Comparison of ENCODE assay signal across 21 cellular contexts in the genomic region with DNA sequence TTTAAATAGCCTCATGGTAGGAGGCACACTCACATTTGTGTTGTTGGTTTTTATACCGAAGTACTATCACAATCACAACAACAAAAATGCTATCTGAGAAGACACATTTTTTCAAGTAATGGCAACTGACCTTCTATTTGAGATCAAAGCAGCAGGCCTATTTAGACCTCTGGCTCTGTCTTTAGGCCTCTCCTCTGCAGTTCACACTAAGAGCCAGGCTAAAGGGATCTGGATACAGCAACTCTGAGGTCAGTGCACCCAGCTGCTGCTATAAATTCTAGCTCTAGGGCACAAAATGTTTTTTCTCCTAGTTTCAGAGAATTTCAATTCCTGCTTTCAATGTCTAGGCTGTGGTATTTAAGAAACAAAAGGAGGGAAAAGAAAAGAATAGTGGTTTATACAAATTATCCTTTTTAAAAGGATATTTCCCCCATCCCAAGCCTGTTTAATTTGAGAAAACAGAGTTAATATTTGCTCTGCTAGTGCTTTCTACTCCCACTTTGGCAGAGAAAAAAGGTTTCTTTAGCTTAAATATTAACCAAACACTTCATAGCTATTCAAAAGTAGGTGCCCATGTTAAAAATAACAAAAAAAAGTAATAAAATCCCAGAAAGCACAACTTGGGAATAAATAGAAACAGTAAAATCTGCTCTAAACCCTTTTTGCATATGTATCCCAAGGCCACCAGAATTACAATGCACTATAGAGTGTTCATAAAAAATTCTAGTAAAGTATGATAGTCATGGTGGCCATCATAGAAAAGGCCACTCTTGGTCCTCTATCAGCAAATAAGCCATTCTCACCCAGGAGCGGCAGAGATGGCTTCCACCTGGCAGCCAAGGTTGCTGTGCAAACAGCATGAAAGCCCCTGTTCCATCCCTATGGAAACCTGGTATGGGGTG.
A peak's percentile ranks its signal among the peaks of the same experiment; 100 is the strongest.
DNase-seq lines count a peak whose midpoint lies in the region; ATAC-seq and TF ChIP-seq lines count a peak whose summit lies in the region.
"Had no signal": no experiment of that assay in that cellular context is flagged by ENCODE, and none has a peak within 500 bp of the region (broad histone marks: within the 10 kb centered on the region; RNA-seq: fewer than 3 reads in every experiment).

No MANE protein-coding gene starts in this region.

- no peak overlapping the region for H3K4me3 ChIP-seq in adrenal gland
- H3K4me3 ChIP-seq in liver (ENCODE audit: low read depth in 1 of 3, low read length in 3 of 3) = peak overlapping the region in 2 of 3 donors; percentile 6 to 29
- H3K4me3 ChIP-seq in gastrocnemius medialis = no peak overlapping the region
- H3K4me3 ChIP-seq: tibial nerve had no signal

- H3K36me3 Mint-ChIP-seq in endothelial cell (ENCODE audit: low read depth, unreplicated experiment) = no peaks in the 10 kb centered on the region
- H3K36me3 Mint-ChIP-seq: activated naive CD4-positive, alpha-beta T cell treated with anti-CD3 and anti-CD28 coated beads, Interleukin-2, amount 50 U/mL, for 24 hours; natural killer cell had no signal

- H3K9ac ChIP-seq in liver (ENCODE audit: low read depth in 1 of 2, low read length in 2 of 2) = peak overlapping the region in 1 of 2 donors; percentile 75

- no peaks in the 10 kb centered on the region for H3K9me3 ChIP-seq in adrenal gland (replicated peaks in 1 of 3)
- no peaks in the 10 kb centered on the region for H3K9me3 ChIP-seq in liver (ENCODE audit: control insufficient read depth in 4 of 4, low read length in 3 of 4)
- H3K9me3 ChIP-seq in gastrocnemius medialis = no peaks in the 10 kb centered on the region
- H3K9me3 ChIP-seq: tibial nerve had no signal

- H3K27ac ChIP-seq in adrenal gland (no peak overlapping the region), liver (ENCODE audit: low read depth in 1 of 2, low read length in 2 of 2) (peak overlapping the region; percentile 57 to 59), gastrocnemius medialis (peak overlapping the region; percentile 56 to 78 (median 72))
- H3K27ac ChIP-seq: foreskin keratinocyte, tibial nerve, WERI-Rb-1 had no signal

- H3K27ac Mint-ChIP-seq in endothelial cell (ENCODE audit: unreplicated experiment) = no peak overlapping the region
- H3K27ac Mint-ChIP-seq: activated CD8-positive, alpha-beta T cell treated with anti-CD3 and anti-CD28 coated beads for 36 hours; activated naive CD4-positive, alpha-beta T cell treated with anti-CD3 and anti-CD28 coated beads, Interleukin-2, amount 50 U/mL, for 24 hours; natural killer cell had no signal

- no peak overlapping the region for H3K4me3 Mint-ChIP-seq in endothelial cell (ENCODE audit: unreplicated experiment)
- H3K4me3 Mint-ChIP-seq: activated CD8-positive, alpha-beta T cell treated with anti-CD3 and anti-CD28 coated beads for 36 hours; activated naive CD4-positive, alpha-beta T cell treated with anti-CD3 and anti-CD28 coated beads, Interleukin-2, amount 50 U/mL, for 24 hours; natural killer cell had no signal

- H3K4me1 Mint-ChIP-seq in endothelial cell (ENCODE audit: unreplicated experiment) = no peaks in the 10 kb centered on the region
- H3K4me1 Mint-ChIP-seq: activated naive CD4-positive, alpha-beta T cell treated with anti-CD3 and anti-CD28 coated beads, Interleukin-2, amount 50 U/mL, for 24 hours; natural killer cell had no signal

- in situ Hi-C loops in gastrocnemius medialis (cut with MboI; ENCODE audit: low sequenced_read_pairs in 4 of 4) = no loop called here

- H3K36me3 ChIP-seq in adrenal gland (replicated peaks in 1 of 2) (no peaks in the 10 kb centered on the region), liver (ENCODE audit: control insufficient read depth in 4 of 4, insufficient read depth in 3 of 4, low read depth in 1 of 4, low read length in 3 of 4) (no peaks in the 10 kb centered on the region), gastrocnemius medialis (no peaks in the 10 kb centered on the region)
- H3K36me3 ChIP-seq: tibial nerve, WERI-Rb-1 had no signal

- no peak for TF ChIP-seq POLR2A in adrenal gland (IDR thresholded peaks at IDR 0.05)
- TF ChIP-seq POLR2A in gastrocnemius medialis (IDR thresholded peaks at IDR 0.05) = no peak

- H3K4me1 ChIP-seq in adrenal gland (replicated peaks in 1 of 2) (peaks cover 0 to 11% of the 10 kb centered on the region in 2 donors), liver (ENCODE audit: control insufficient read depth in 4 of 4, insufficient read depth in 4 of 4, low read length in 3 of 4) (peaks cover 4 to 37% (median 16%) of the 10 kb centered on the region in 4 donors), gastrocnemius medialis (peaks cover 7 to 34% of the 10 kb centered on the region in 2 donors)
- H3K4me1 ChIP-seq: foreskin keratinocyte, tibial nerve had no signal

- no peaks in the 10 kb centered on the region for H3K9me3 Mint-ChIP-seq in endothelial cell (ENCODE audit: unreplicated experiment)
- H3K9me3 Mint-ChIP-seq: activated CD8-positive, alpha-beta T cell treated with anti-CD3 and anti-CD28 coated beads for 36 hours; activated naive CD4-positive, alpha-beta T cell treated with anti-CD3 and anti-CD28 coated beads, Interleukin-2, amount 50 U/mL, for 24 hours had no signal

- TF ChIP-seq RAD21 in liver (IDR thresholded peaks at IDR 0.05) = peak; percentile 41 to 43

- 65 to 71% (median 68%) methylated on average over 2 of the region's 2 CpGs for WGBS in adrenal gland, 4 donors
- 29% methylated on average over 2 of the region's 2 CpGs for WGBS in liver

- DNase-seq in NCI-H2227 (lab: John Stamatoyannopoulos, UW; ENCODE audit: unreplicated experiment) = peak; percentile 18
- no peak for DNase-seq in NCI-H2227 treated with DMSO at 0.1 percent for 48 hours (lab: John Stamatoyannopoulos, UW)
- DNase-seq in adrenal gland = peak in 5 of 7 donors; percentile 13 to 61 (median 28)
- DNase-seq in gastrocnemius medialis = no peak
- DNase-seq in endothelial cell (ENCODE audit: low spot score) = no peak
- DNase-seq: activated CD8-positive, alpha-beta T cell treated with anti-CD3 and anti-CD28 coated beads for 36 hours; activated T-cell treated with anti-CD3 and anti-CD28 coated beads, Interleukin-2, amount 50 U/mL, for 48 hours; C1 segment of cervical spinal cord; dermis blood vessel endothelial cell; DMS153; foreskin keratinocyte; Karpas-422; natural killer cell; NCI-H345; stimulated activated naive CD4-positive, alpha-beta T cell treated with Interleukin-2 at 50 U/mL for 16 hours; WERI-Rb-1 had no signal

- ATAC-seq in gastrocnemius medialis (peak; percentile 28 to 34), GM19455 (IDR thresholded peaks at IDR 0.05; ENCODE audit: unreplicated experiment) (no peak), HG02571 (IDR thresholded peaks at IDR 0.05; ENCODE audit: unreplicated experiment) (no peak)
- ATAC-seq: activated CD8-positive, alpha-beta T cell treated with anti-CD3 and anti-CD28 coated beads for 36 hours; foreskin keratinocyte; natural killer cell had no signal

- no peaks in the 10 kb centered on the region for H3K27me3 Mint-ChIP-seq in endothelial cell (ENCODE audit: unreplicated experiment)
- H3K27me3 Mint-ChIP-seq: activated CD8-positive, alpha-beta T cell treated with anti-CD3 and anti-CD28 coated beads for 36 hours; activated naive CD4-positive, alpha-beta T cell treated with anti-CD3 and anti-CD28 coated beads, Interleukin-2, amount 50 U/mL, for 24 hours had no signal

- intact Hi-C loops in adrenal gland (cut with DNase I) = no loop called here
- intact Hi-C loops in gastrocnemius medialis (cut with DNase I; ENCODE audit: low total_unique reads) = no loop called here

- TF ChIP-seq CTCF in adrenal gland (IDR thresholded peaks at IDR 0.05) (no peak), liver (IDR thresholded peaks at IDR 0.05; ENCODE audit: low read depth, low read length, missing input control) (no peak), gastrocnemius medialis (IDR thresholded peaks at IDR 0.05 in 4 of 5, conservative IDR thresholded peaks at IDR 0.05 in 1 of 5) (no peak), endothelial cell (IDR thresholded peaks at IDR 0.05; ENCODE audit: unreplicated experiment) (no peak)

- H3K27me3 ChIP-seq in adrenal gland (no peaks in the 10 kb centered on the region), liver (ENCODE audit: control insufficient read depth in 4 of 4, insufficient read depth in 4 of 4, low read length in 3 of 4) (no peaks in the 10 kb centered on the region), gastrocnemius medialis (no peaks in the 10 kb centered on the region)
- H3K27me3 ChIP-seq: foreskin keratinocyte, tibial nerve had no signal

TF ChIP-seq in liver, 16 proteins besides CTCF, POLR2A, EP300 and RAD21 (continues in another document):
- TF ChIP-seq, protein P1, sequence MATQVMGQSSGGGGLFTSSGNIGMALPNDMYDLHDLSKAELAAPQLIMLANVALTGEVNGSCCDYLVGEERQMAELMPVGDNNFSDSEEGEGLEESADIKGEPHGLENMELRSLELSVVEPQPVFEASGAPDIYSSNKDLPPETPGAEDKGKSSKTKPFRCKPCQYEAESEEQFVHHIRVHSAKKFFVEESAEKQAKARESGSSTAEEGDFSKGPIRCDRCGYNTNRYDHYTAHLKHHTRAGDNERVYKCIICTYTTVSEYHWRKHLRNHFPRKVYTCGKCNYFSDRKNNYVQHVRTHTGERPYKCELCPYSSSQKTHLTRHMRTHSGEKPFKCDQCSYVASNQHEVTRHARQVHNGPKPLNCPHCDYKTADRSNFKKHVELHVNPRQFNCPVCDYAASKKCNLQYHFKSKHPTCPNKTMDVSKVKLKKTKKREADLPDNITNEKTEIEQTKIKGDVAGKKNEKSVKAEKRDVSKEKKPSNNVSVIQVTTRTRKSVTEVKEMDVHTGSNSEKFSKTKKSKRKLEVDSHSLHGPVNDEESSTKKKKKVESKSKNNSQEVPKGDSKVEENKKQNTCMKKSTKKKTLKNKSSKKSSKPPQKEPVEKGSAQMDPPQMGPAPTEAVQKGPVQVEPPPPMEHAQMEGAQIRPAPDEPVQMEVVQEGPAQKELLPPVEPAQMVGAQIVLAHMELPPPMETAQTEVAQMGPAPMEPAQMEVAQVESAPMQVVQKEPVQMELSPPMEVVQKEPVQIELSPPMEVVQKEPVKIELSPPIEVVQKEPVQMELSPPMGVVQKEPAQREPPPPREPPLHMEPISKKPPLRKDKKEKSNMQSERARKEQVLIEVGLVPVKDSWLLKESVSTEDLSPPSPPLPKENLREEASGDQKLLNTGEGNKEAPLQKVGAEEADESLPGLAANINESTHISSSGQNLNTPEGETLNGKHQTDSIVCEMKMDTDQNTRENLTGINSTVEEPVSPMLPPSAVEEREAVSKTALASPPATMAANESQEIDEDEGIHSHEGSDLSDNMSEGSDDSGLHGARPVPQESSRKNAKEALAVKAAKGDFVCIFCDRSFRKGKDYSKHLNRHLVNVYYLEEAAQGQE (IDR thresholded peaks at IDR 0.05) = peak; percentile 36
- TF ChIP-seq FOXA1 (IDR thresholded peaks at IDR 0.05) = no peak

Comparison
In these comparisons a context has a peak if more than half of its experiments do, and no peak if none do; other contexts are left out.
1. DNase-seq: peak in NCI-H2227 (single experiment) and adrenal gland (5 of 7); none in NCI-H2227 treated with DMSO at 0.1 percent for 48 hours (single experiment), gastrocnemius medialis (0 of 2) and endothelial cell (single experiment).
2. H3K27ac ChIP-seq: peak in liver (2 of 2) and gastrocnemius medialis (4 of 4); none in adrenal gland (0 of 5).
3. H3K4me3 ChIP-seq: peak in liver (2 of 3); none in adrenal gland (0 of 4) and gastrocnemius medialis (0 of 4).
4. ATAC-seq: peak in gastrocnemius medialis (2 of 2); none in GM19455 (single experiment) and HG02571 (single experiment).